Comparison of ENCODE assay signal across 6 cellular contexts in genomic region chr12:82567688-82568087, GRCh38.
"Had no signal": no experiment of that assay in that cellular context is flagged by ENCODE, and none has a peak within 500 bp of the region (broad histone marks: within the 10 kb centered on the region; RNA-seq: fewer than 3 reads in every experiment).

No MANE protein-coding gene starts in this region.

- DNase-seq: GM23248, GOT3, H7, HFFc6, KBM-7 had no signal

- ATAC-seq: HCT116 had no signal
